Comparison of ENCODE assay signal across 8 cellular contexts in genomic region chr1:103525114-103525606, GRCh38. TPM values are rescaled to one million over a fixed set of nuclear protein-coding genes. Genes with fewer than 3 reads are reported as not detected.
A peak's percentile ranks its signal among the peaks of the same experiment; 100 is the strongest.
DNase-seq lines count a peak whose midpoint lies in the region; ATAC-seq and TF ChIP-seq lines count a peak whose summit lies in the region.

No MANE protein-coding gene starts in this region.

- H3K36me3 ChIP-seq in OCI-LY7 (ENCODE audit: insufficient read depth, low read length) (peaks cover 28% of the 10 kb centered on the region), kidney epithelial cell (ENCODE audit: control insufficient read depth, insufficient read depth, low read length) (peaks cover 2% of the 10 kb centered on the region), vagina (no peaks in the 10 kb centered on the region)

- peak overlapping the region; percentile 81; the same call in 1 of the 2 replicates for H2AFZ ChIP-seq in OCI-LY7 (ENCODE audit: low read length)

- H3K27ac ChIP-seq in OCI-LY7 (ENCODE audit: low read depth, low read length, poor library complexity, severe bottlenecking) (no peak overlapping the region), vagina (no peak overlapping the region)

- peak overlapping the region; percentile 91 for H3K4me2 ChIP-seq in OCI-LY7 (ENCODE audit: low read length)

- no peaks in the 10 kb centered on the region for H3K9me2 ChIP-seq in OCI-LY7 (ENCODE audit: insufficient read depth, low read length)

- POLR2A ChIA-PET in OCI-LY7 (lab: Charles Lee), result interaction anchor here (1.0 to 2.3 kb wide), 4 partner anchors 8 to 16 kb away, joined by 3 to 17 read pairs (median 6); no protein-coding TSS in a partner anchor

- BruUV-seq in OCI-LY7 (replicated peaks; lab: Mats Ljungman, UMichigan), result no TSS peak

- peaks cover 23% of the 10 kb centered on the region for H4K20me1 ChIP-seq in OCI-LY7 (ENCODE audit: insufficient read depth, low read length)

- peak; percentile 63 for DNase-seq in EH (ENCODE audit: low read depth)
- DNase-seq in OCI-LY7 (ENCODE audit: low spot score), result peak; percentile 50
- DNase-seq in cardiac fibroblast (ENCODE audit: low read depth in 2 of 2), result peak; percentile 60 to 74
- no peak for DNase-seq in kidney epithelial cell (ENCODE audit: low read depth)
- DNase-seq in stimulated activated naive CD8-positive, alpha-beta T cell treated with anti-CD3 and anti-CD28 coated beads, Interleukin-15, amount 100 ng/mL, for 72 hours, result peak; percentile 22 to 28
- no peak for DNase-seq in vagina (ENCODE audit: extremely low spot score in 2 of 2)

- H3K9me3 ChIP-seq in OCI-LY7 (ENCODE audit: low read length) (no peaks in the 10 kb centered on the region), vagina (no peaks in the 10 kb centered on the region)

- H3K9me3 Mint-ChIP-seq in stimulated activated naive CD8-positive, alpha-beta T cell treated with anti-CD3 and anti-CD28 coated beads, Interleukin-15, amount 100 ng/mL, for 72 hours, result no peaks in the 10 kb centered on the region

- TF ChIP-seq POLR2A in vagina (IDR thresholded peaks at IDR 0.05), result no peak

- H3K79me2 ChIP-seq in OCI-LY7 (ENCODE audit: insufficient read depth, low read depth, low read length), result peaks cover 43% of the 10 kb centered on the region

- TF ChIP-seq CTCF in OCI-LY7 (conservative IDR thresholded peaks at IDR 0.05; ENCODE audit: low read length) (no peak), cardiac fibroblast (IDR thresholded peaks at IDR 0.05; ENCODE audit: low read depth, low read length) (no peak), kidney epithelial cell (IDR thresholded peaks at IDR 0.05; ENCODE audit: insufficient read depth, low read length, poor library complexity, severe bottlenecking) (no peak), vagina (IDR thresholded peaks at IDR 0.05) (no peak)

- CTCF ChIA-PET in OCI-LY7 (lab: Charles Lee; ENCODE audit: unreplicated experiment), result no interaction called here

- peak overlapping the region; percentile 37 to 69 for H3K27ac Mint-ChIP-seq in stimulated activated naive CD8-positive, alpha-beta T cell treated with anti-CD3 and anti-CD28 coated beads, Interleukin-15, amount 100 ng/mL, for 72 hours

- peaks cover 46% of the 10 kb centered on the region for H3K4me1 Mint-ChIP-seq in stimulated activated naive CD8-positive, alpha-beta T cell treated with anti-CD3 and anti-CD28 coated beads, Interleukin-15, amount 100 ng/mL, for 72 hours

- ATAC-seq in GM19467 (IDR thresholded peaks at IDR 0.05; ENCODE audit: unreplicated experiment), result peak; percentile 46
- peak; percentile 41 for ATAC-seq in HG03442 (IDR thresholded peaks at IDR 0.05; ENCODE audit: unreplicated experiment)
- peak; percentile 63 for ATAC-seq in stimulated activated naive CD8-positive, alpha-beta T cell treated with anti-CD3 and anti-CD28 coated beads, Interleukin-15, amount 100 ng/mL, for 72 hours

- H3K27me3 Mint-ChIP-seq in stimulated activated naive CD8-positive, alpha-beta T cell treated with anti-CD3 and anti-CD28 coated beads, Interleukin-15, amount 100 ng/mL, for 72 hours, result no peaks in the 10 kb centered on the region

- H3K27me3 ChIP-seq in kidney epithelial cell (ENCODE audit: control insufficient read depth, insufficient read depth, low read length) (no peaks in the 10 kb centered on the region), vagina (no peaks in the 10 kb centered on the region)

- intact Hi-C loops in OCI-LY7 (cut with micrococcal nuclease; ENCODE audit: unreplicated experiment) (no loop called here), vagina (cut with DNase I) (no loop called here)

- H3K4me3 ChIP-seq in OCI-LY7 (ENCODE audit: low read depth, low read length, poor library complexity, severe bottlenecking) (peak overlapping the region; percentile 71), cardiac fibroblast (replicated peaks in 1 of 2; ENCODE audit: low read depth in 2 of 2, low read length in 2 of 2) (peak overlapping the region; percentile 26 to 42), kidney epithelial cell (ENCODE audit: low read depth, low read length) (peak overlapping the region; percentile 29), vagina (peak overlapping the region in 1 of 2 donors; percentile 81)

- H3K4me3 Mint-ChIP-seq in stimulated activated naive CD8-positive, alpha-beta T cell treated with anti-CD3 and anti-CD28 coated beads, Interleukin-15, amount 100 ng/mL, for 72 hours, result peak overlapping the region; percentile 81 to 83

- H3K4me1 ChIP-seq in OCI-LY7 (ENCODE audit: insufficient read depth, low read length, poor library complexity, severe bottlenecking) (peaks cover 28% of the 10 kb centered on the region), vagina (peaks cover 44% of the 10 kb centered on the region)

RNA-seq across cellular contexts. Expression of gene RNPC3, which starts 0.3 kb away (rescaled TPM):
- total RNA-seq in OCI-LY7 (2014; rRNA removed; shearing (Covaris generic)), result 20.1 and 22.6 TPM in 2 replicates
- total RNA-seq in OCI-LY7 (2022), result 33.6 and 43.7 TPM in 2 replicates
- 6.4 and 8.8 TPM in 2 replicates for total RNA-seq in kidney epithelial cell
- total RNA-seq in vagina, result 21.6 TPM

RNA-seq across cellular contexts. Expression of gene AMY2B, which starts 46.2 kb away (rescaled TPM):
- total RNA-seq in OCI-LY7 (2014; rRNA removed; shearing (Covaris generic)), result 3.4 and 5.7 TPM in 2 replicates
- total RNA-seq in OCI-LY7 (2022) (5.1 and 5.7 TPM in 2 replicates), kidney epithelial cell (3.4 and 6.3 TPM in 2 replicates), vagina (25.0 TPM)

Comparison
In these comparisons a context has a peak if more than half of its experiments do, and no peak if none do; other contexts are left out.
1. DNase-seq: peak in EH (single experiment), OCI-LY7 (single experiment), cardiac fibroblast (2 of 2) and stimulated activated naive CD8-positive, alpha-beta T cell treated with anti-CD3 and anti-CD28 coated beads, Interleukin-15, amount 100 ng/mL, for 72 hours (2 of 2); none in kidney epithelial cell (single experiment) and vagina (0 of 2).
2. Peak in every context shown above with its lines, with median percentiles within 50 percentile points of each other: ATAC-seq.